Comparison of ENCODE assay signal across 1 cellular context in genomic region chr18:70044626-70045025, GRCh38.
TF ChIP-seq lines count a peak whose summit lies in the region.

No MANE protein-coding gene starts in this region.

TF ChIP-seq in IMR-90, 13 proteins besides CTCF, POLR2A, EP300 and RAD21:
- TF ChIP-seq FOS (IDR thresholded peaks at IDR 0.05; ENCODE audit: low read depth, low read length) (peak; percentile 94), CHD1 (IDR thresholded peaks at IDR 0.05; ENCODE audit: low read depth, low read length) (no peak), BHLHE40 (IDR thresholded peaks at IDR 0.05; ENCODE audit: low read depth, low read length) (peak; percentile 40; the same call in 1 of the 2 replicates), CEBPB (IDR thresholded peaks at IDR 0.05; ENCODE audit: low read depth, low read length) (peak; percentile 98), MAFK (IDR thresholded peaks at IDR 0.05; ENCODE audit: low read depth, low read length) (peak; percentile 39; the same call in 1 of the 2 replicates)
- TF ChIP-seq, protein P1, sequence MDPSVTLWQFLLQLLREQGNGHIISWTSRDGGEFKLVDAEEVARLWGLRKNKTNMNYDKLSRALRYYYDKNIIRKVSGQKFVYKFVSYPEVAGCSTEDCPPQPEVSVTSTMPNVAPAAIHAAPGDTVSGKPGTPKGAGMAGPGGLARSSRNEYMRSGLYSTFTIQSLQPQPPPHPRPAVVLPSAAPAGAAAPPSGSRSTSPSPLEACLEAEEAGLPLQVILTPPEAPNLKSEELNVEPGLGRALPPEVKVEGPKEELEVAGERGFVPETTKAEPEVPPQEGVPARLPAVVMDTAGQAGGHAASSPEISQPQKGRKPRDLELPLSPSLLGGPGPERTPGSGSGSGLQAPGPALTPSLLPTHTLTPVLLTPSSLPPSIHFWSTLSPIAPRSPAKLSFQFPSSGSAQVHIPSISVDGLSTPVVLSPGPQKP (IDR thresholded peaks at IDR 0.05; ENCODE audit: borderline replicate concordance, low read depth, low read length): no peak
